12 cellular contexts compared by ENCODE assay signal in the genomic region with DNA sequence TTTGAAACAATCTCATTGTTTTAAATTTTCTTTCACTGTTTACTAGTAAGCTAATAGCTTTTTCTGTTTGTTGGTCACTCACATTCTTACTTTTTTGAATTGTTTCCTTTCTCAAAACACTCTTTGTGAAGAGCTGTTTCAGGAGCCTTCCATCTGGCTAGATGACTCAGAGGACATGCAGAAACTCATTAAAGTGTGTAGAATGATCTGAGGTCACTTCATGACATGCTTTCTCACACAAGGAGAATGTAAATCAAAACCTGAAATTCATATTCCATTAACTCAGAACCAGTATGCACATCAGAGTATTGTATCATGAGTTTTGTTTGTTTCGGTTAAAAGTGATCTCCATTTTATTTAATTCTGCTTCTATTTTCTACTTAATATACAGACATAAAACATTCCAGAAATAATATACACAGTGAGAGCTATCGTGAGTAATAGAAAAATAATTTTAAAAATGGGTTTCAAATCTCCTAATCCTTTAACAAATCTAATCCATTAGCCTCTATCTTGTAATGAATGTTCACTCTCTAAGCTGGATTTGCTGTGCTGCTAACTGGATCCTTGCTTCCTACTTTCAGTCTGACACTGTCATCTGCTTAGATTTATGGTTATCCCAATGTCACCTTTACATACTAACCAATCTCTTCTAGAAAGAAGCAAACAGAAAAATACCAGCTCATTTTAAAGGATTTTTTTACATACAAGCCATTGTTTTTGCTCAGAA.
DNase-seq lines count a peak whose midpoint lies in the region; ATAC-seq and TF ChIP-seq lines count a peak whose summit lies in the region.
"Had no signal": no experiment of that assay in that cellular context is flagged by ENCODE, and none has a peak within 500 bp of the region (broad histone marks: within the 10 kb centered on the region; RNA-seq: fewer than 3 reads in every experiment).

No MANE protein-coding gene starts in this region.

- no peaks in the 10 kb centered on the region for H3K4me1 ChIP-seq in GM23338 (ENCODE audit: insufficient read depth)
- H3K4me1 ChIP-seq: HAP-1, vagina had no signal

- H3K9me3 Mint-ChIP-seq in GM23338 = no peaks in the 10 kb centered on the region
- H3K9me3 Mint-ChIP-seq in activated T-cell treated with anti-CD3 and anti-CD28 coated beads, Interleukin-2, amount 50 U/mL, for 72 hours = peaks cover 6 to 8% of the 10 kb centered on the region in 2 donors
- peaks cover 6% of the 10 kb centered on the region for H3K9me3 Mint-ChIP-seq in mesothelial cell of epicardium

- H3K27ac Mint-ChIP-seq in GM23338 (no peak overlapping the region), mesothelial cell of epicardium (no peak overlapping the region)
- no peak overlapping the region for H3K27ac Mint-ChIP-seq in activated T-cell treated with anti-CD3 and anti-CD28 coated beads, Interleukin-2, amount 50 U/mL, for 72 hours
- H3K27ac Mint-ChIP-seq: activated naive CD4-positive, alpha-beta T cell treated with anti-CD3 and anti-CD28 coated beads, Interleukin-2, amount 50 U/mL, for 24 hours had no signal

- no peaks in the 10 kb centered on the region for H4K20me1 ChIP-seq in GM23338 (replicated peaks; ENCODE audit: insufficient read depth)

- DNase-seq in ACHN (peak; percentile 58), HCEC 1CT (peak; percentile 84), amniotic stem cell (lab: John Stamatoyannopoulos, UW) (peak; percentile 30), foreskin melanocyte (peak; percentile 11), GM23338 (ENCODE audit: low spot score) (no peak), mesothelial cell of epicardium (ENCODE audit: low spot score in 2 of 2, unreplicated experiment in 2 of 2) (no peak)
- DNase-seq in activated T-cell treated with anti-CD3 and anti-CD28 coated beads, Interleukin-2, amount 50 U/mL, for 72 hours = no peak
- DNase-seq in activated CD4-positive, CD25-positive, alpha-beta regulatory T cell treated with anti-CD3 and anti-CD28 coated beads, Interleukin-2, amount 50 U/mL, for 72 hours = no peak
- DNase-seq: activated CD4-positive, alpha-beta T cell treated with anti-CD3 and anti-CD28 coated beads, Interleukin-2, amount 50 U/mL, for 4 hours had no signal

- H3K4me3 ChIP-seq in GM23338 = no peak overlapping the region
- H3K4me3 ChIP-seq: HAP-1, vagina had no signal

- H3K4me2 ChIP-seq in GM23338 = no peak overlapping the region

- H3K27ac ChIP-seq in GM23338 (ENCODE audit: low read depth) = no peak overlapping the region
- H3K27ac ChIP-seq: vagina had no signal

- H2AFZ ChIP-seq in GM23338 = no peak overlapping the region

- H3K79me2 ChIP-seq in GM23338 (replicated peaks; ENCODE audit: insufficient read depth) = no peaks in the 10 kb centered on the region

- peaks cover 6% of the 10 kb centered on the region; the same call in 1 of the 2 replicates for H3K9me2 ChIP-seq in GM23338 (ENCODE audit: insufficient read depth)

- TF ChIP-seq CTCF in GM23338 (conservative IDR thresholded peaks at IDR 0.05; ENCODE audit: low read depth in 2 of 2) (no peak), mesothelial cell of epicardium (IDR thresholded peaks at IDR 0.05; ENCODE audit: unreplicated experiment) (no peak)

- no peaks in the 10 kb centered on the region for H3F3A ChIP-seq in GM23338 (replicated peaks; ENCODE audit: low read depth)

- in situ Hi-C loops in ACHN (cut with HindIII; ENCODE audit: low pct_ligation_motif_present, low pct_unique_long_range_greater_than_20kb, low sequenced_read_pairs) = no loop called here

- no peak for ATAC-seq in GM23338
- no peak for ATAC-seq in activated T-cell treated with anti-CD3 and anti-CD28 coated beads, Interleukin-2, amount 50 U/mL, for 72 hours (replicated peaks in 1 of 2)

- no peaks in the 10 kb centered on the region for H3K36me3 ChIP-seq in GM23338 (ENCODE audit: insufficient read depth)
- H3K36me3 ChIP-seq: HAP-1, vagina had no signal

- H3K27me3 ChIP-seq in GM23338 (ENCODE audit: insufficient read depth) = no peaks in the 10 kb centered on the region
- H3K27me3 ChIP-seq: vagina had no signal

- H3K4me1 Mint-ChIP-seq in GM23338 (no peaks in the 10 kb centered on the region), mesothelial cell of epicardium (peaks cover 14% of the 10 kb centered on the region)
- no peaks in the 10 kb centered on the region for H3K4me1 Mint-ChIP-seq in activated T-cell treated with anti-CD3 and anti-CD28 coated beads, Interleukin-2, amount 50 U/mL, for 72 hours (ENCODE audit: low read depth)
- H3K4me1 Mint-ChIP-seq: activated naive CD4-positive, alpha-beta T cell treated with anti-CD3 and anti-CD28 coated beads, Interleukin-2, amount 50 U/mL, for 24 hours had no signal

- H3K36me3 Mint-ChIP-seq in GM23338 (ENCODE audit: low read depth) = no peaks in the 10 kb centered on the region
- peaks cover 1 to 2% of the 10 kb centered on the region in 2 donors for H3K36me3 Mint-ChIP-seq in activated T-cell treated with anti-CD3 and anti-CD28 coated beads, Interleukin-2, amount 50 U/mL, for 72 hours (ENCODE audit: insufficient read depth in 2 of 2)
- H3K36me3 Mint-ChIP-seq in mesothelial cell of epicardium = no peaks in the 10 kb centered on the region
- H3K36me3 Mint-ChIP-seq: activated naive CD4-positive, alpha-beta T cell treated with anti-CD3 and anti-CD28 coated beads, Interleukin-2, amount 50 U/mL, for 24 hours had no signal

- H3K27me3 Mint-ChIP-seq in GM23338 (ENCODE audit: insufficient read depth, low read depth, poor library complexity) (no peaks in the 10 kb centered on the region), mesothelial cell of epicardium (ENCODE audit: low read depth) (no peaks in the 10 kb centered on the region)
- H3K27me3 Mint-ChIP-seq in activated T-cell treated with anti-CD3 and anti-CD28 coated beads, Interleukin-2, amount 50 U/mL, for 72 hours (ENCODE audit: low read depth) = no peaks in the 10 kb centered on the region
- H3K27me3 Mint-ChIP-seq: activated naive CD4-positive, alpha-beta T cell treated with anti-CD3 and anti-CD28 coated beads, Interleukin-2, amount 50 U/mL, for 24 hours had no signal

- H3K4me3 Mint-ChIP-seq in GM23338 = no peak overlapping the region
- H3K4me3 Mint-ChIP-seq in activated T-cell treated with anti-CD3 and anti-CD28 coated beads, Interleukin-2, amount 50 U/mL, for 72 hours = no peak overlapping the region
- no peak overlapping the region for H3K4me3 Mint-ChIP-seq in mesothelial cell of epicardium
- H3K4me3 Mint-ChIP-seq: activated naive CD4-positive, alpha-beta T cell treated with anti-CD3 and anti-CD28 coated beads, Interleukin-2, amount 50 U/mL, for 24 hours had no signal

TF ChIP-seq in GM23338, 12 proteins besides CTCF, POLR2A, EP300 and RAD21:
- no peak for TF ChIP-seq ZNF114 (CRISPR knock-in tag; IDR thresholded peaks at IDR 0.05)
- no peak for TF ChIP-seq EZH2 (IDR thresholded peaks at IDR 0.05; ENCODE audit: low read depth, unreplicated experiment)
- TF ChIP-seq, protein P1, sequence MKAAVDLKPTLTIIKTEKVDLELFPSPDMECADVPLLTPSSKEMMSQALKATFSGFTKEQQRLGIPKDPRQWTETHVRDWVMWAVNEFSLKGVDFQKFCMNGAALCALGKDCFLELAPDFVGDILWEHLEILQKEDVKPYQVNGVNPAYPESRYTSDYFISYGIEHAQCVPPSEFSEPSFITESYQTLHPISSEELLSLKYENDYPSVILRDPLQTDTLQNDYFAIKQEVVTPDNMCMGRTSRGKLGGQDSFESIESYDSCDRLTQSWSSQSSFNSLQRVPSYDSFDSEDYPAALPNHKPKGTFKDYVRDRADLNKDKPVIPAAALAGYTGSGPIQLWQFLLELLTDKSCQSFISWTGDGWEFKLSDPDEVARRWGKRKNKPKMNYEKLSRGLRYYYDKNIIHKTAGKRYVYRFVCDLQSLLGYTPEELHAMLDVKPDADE (IDR thresholded peaks at IDR 0.05) = no peak
- TF ChIP-seq, protein P2, sequence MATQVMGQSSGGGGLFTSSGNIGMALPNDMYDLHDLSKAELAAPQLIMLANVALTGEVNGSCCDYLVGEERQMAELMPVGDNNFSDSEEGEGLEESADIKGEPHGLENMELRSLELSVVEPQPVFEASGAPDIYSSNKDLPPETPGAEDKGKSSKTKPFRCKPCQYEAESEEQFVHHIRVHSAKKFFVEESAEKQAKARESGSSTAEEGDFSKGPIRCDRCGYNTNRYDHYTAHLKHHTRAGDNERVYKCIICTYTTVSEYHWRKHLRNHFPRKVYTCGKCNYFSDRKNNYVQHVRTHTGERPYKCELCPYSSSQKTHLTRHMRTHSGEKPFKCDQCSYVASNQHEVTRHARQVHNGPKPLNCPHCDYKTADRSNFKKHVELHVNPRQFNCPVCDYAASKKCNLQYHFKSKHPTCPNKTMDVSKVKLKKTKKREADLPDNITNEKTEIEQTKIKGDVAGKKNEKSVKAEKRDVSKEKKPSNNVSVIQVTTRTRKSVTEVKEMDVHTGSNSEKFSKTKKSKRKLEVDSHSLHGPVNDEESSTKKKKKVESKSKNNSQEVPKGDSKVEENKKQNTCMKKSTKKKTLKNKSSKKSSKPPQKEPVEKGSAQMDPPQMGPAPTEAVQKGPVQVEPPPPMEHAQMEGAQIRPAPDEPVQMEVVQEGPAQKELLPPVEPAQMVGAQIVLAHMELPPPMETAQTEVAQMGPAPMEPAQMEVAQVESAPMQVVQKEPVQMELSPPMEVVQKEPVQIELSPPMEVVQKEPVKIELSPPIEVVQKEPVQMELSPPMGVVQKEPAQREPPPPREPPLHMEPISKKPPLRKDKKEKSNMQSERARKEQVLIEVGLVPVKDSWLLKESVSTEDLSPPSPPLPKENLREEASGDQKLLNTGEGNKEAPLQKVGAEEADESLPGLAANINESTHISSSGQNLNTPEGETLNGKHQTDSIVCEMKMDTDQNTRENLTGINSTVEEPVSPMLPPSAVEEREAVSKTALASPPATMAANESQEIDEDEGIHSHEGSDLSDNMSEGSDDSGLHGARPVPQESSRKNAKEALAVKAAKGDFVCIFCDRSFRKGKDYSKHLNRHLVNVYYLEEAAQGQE (IDR thresholded peaks at IDR 0.05; ENCODE audit: unreplicated experiment) = no peak
- no peak for TF ChIP-seq JUNB (IDR thresholded peaks at IDR 0.05; ENCODE audit: unreplicated experiment)

Comparison
In these comparisons a context has a peak if more than half of its experiments do, and no peak if none do; other contexts are left out.
1. DNase-seq: peak in ACHN (single experiment), HCEC 1CT (single experiment), amniotic stem cell (single experiment) and foreskin melanocyte (single experiment); none in GM23338 (single experiment), activated T-cell treated with anti-CD3 and anti-CD28 coated beads, Interleukin-2, amount 50 U/mL, for 72 hours (0 of 2), mesothelial cell of epicardium (0 of 2) and activated CD4-positive, CD25-positive, alpha-beta regulatory T cell treated with anti-CD3 and anti-CD28 coated beads, Interleukin-2, amount 50 U/mL, for 72 hours (single experiment).